In the genomic region with DNA sequence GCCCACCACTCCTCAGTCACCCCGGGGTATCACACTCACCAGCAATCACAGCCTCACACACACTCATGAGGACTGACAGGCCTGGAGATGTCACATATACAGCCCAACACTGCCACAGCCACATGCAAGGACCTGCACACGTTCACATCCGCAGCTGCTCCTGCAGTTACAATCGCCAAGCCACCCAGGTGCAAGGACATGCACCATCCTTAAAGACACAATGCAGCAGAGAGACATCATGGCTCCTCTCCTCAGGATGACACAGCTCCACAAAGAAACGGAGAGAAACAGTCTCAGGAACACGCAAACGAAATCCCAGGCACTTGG, we compare ENCODE assay signal across 11 cellular contexts. TPM values are rescaled to one million over a fixed set of nuclear protein-coding genes. Genes with fewer than 3 reads are reported as not detected.
DNase-seq lines count a peak whose midpoint lies in the region; ATAC-seq lines count a peak whose summit lies in the region.
"Had no signal": no experiment of that assay in that cellular context is flagged by ENCODE, and none has a peak within 500 bp of the region (broad histone marks: within the 10 kb centered on the region; RNA-seq: fewer than 3 reads in every experiment).

No MANE protein-coding gene starts in this region.

- ATAC-seq in stimulated activated naive CD8-positive, alpha-beta T cell treated with anti-CD3 and anti-CD28 coated beads, Interleukin-15, Interleukin-2, amounts not matched to agents 100 U/mL and 50 U/mL, for 24 hours = no peak
- peak; percentile 18 for ATAC-seq in T-helper 17 cell
- ATAC-seq in HG03196 (IDR thresholded peaks at IDR 0.05; ENCODE audit: unreplicated experiment) = no peak
- no peak for ATAC-seq in GM19463 (IDR thresholded peaks at IDR 0.05; ENCODE audit: unreplicated experiment)

- no peaks in the 10 kb centered on the region for H3K36me3 ChIP-seq in iPS-20b (ENCODE audit: insufficient read depth, low read depth, low read length)

- no peaks in the 10 kb centered on the region for H3K9me3 Mint-ChIP-seq in stimulated activated naive CD8-positive, alpha-beta T cell treated with anti-CD3 and anti-CD28 coated beads, Interleukin-15, Interleukin-2, amounts not matched to agents 100 ng/mL and 50 ng/mL, for 24 hours

- peaks cover 31% of the 10 kb centered on the region for H3K27me3 Mint-ChIP-seq in stimulated activated naive CD8-positive, alpha-beta T cell treated with anti-CD3 and anti-CD28 coated beads, Interleukin-15, Interleukin-2, amounts not matched to agents 100 ng/mL and 50 ng/mL, for 24 hours
- peaks cover 5% of the 10 kb centered on the region for H3K27me3 Mint-ChIP-seq in T-helper 17 cell

- H3K27ac Mint-ChIP-seq in stimulated activated naive CD8-positive, alpha-beta T cell treated with anti-CD3 and anti-CD28 coated beads, Interleukin-15, Interleukin-2, amounts not matched to agents 100 ng/mL and 50 ng/mL, for 24 hours = no peak overlapping the region
- H3K27ac Mint-ChIP-seq in T-helper 17 cell = peak overlapping the region; percentile 92

- H3K4me3 ChIP-seq in iPS-20b (ENCODE audit: low read length) = peak overlapping the region; percentile 65; the same call in 1 of the 2 replicates
- H3K4me3 ChIP-seq: K562 had no signal

- no peaks in the 10 kb centered on the region for H3K36me3 Mint-ChIP-seq in stimulated activated naive CD8-positive, alpha-beta T cell treated with anti-CD3 and anti-CD28 coated beads, Interleukin-15, Interleukin-2, amounts not matched to agents 100 ng/mL and 50 ng/mL, for 24 hours (ENCODE audit: low read depth)
- H3K36me3 Mint-ChIP-seq in T-helper 17 cell (ENCODE audit: low read depth) = no peaks in the 10 kb centered on the region

- H3K4me1 Mint-ChIP-seq in stimulated activated naive CD8-positive, alpha-beta T cell treated with anti-CD3 and anti-CD28 coated beads, Interleukin-15, Interleukin-2, amounts not matched to agents 100 ng/mL and 50 ng/mL, for 24 hours (ENCODE audit: low read depth) = peaks cover 15% of the 10 kb centered on the region
- peaks cover 13% of the 10 kb centered on the region for H3K4me1 Mint-ChIP-seq in T-helper 17 cell

- DNase-seq in stimulated activated naive CD8-positive, alpha-beta T cell treated with anti-CD3 and anti-CD28 coated beads, Interleukin-15, Interleukin-2, amounts not matched to agents 100 U/mL and 50 U/mL, for 24 hours = no peak
- DNase-seq in T-helper 17 cell (no peak), OCI-M1 (lab: John Stamatoyannopoulos, UW) (no peak), H4 (ENCODE audit: low spot score) (no peak)

- no peaks in the 10 kb centered on the region for H3K4me1 ChIP-seq in iPS-20b (ENCODE audit: insufficient read depth, low read length)

- H3K9ac ChIP-seq in iPS-20b (ENCODE audit: low read depth, low read length) = no peak overlapping the region

- H3K9me3 ChIP-seq in T-helper 17 cell (ENCODE audit: control insufficient read depth, low read length, poor library complexity, severe bottlenecking) (no peaks in the 10 kb centered on the region), iPS-20b (ENCODE audit: insufficient read depth, low read depth, low read length) (no peaks in the 10 kb centered on the region)

- peak overlapping the region; percentile 86 for H3K4me3 Mint-ChIP-seq in stimulated activated naive CD8-positive, alpha-beta T cell treated with anti-CD3 and anti-CD28 coated beads, Interleukin-15, Interleukin-2, amounts not matched to agents 100 ng/mL and 50 ng/mL, for 24 hours
- peak overlapping the region; percentile 93 for H3K4me3 Mint-ChIP-seq in T-helper 17 cell

- peaks cover 71% of the 10 kb centered on the region for H3K27me3 ChIP-seq in iPS-20b (ENCODE audit: insufficient read depth, low read length)

- H3K27ac ChIP-seq in iPS-20b (ENCODE audit: low read length) = no peak overlapping the region
- H3K27ac ChIP-seq: RWPE1 had no signal

RNA-seq across cellular contexts. Expression of gene PCSK1N, which starts 1.1 kb away (rescaled TPM):
- 10 to 100 TPM in 1 of 2 donors, 1 to 10 TPM in 1; 9.6 to 14.2 TPM for total RNA-seq in T-helper 17 cell
- 9.9 and 16.0 TPM in 2 replicates for total RNA-seq in H4 (2014; rRNA removed; shearing (Covaris generic))

RNA-seq across cellular contexts. Expression of gene ERAS, which starts 8.0 kb away (rescaled TPM):
- not detected for total RNA-seq in T-helper 17 cell
- total RNA-seq in H4 (2014; rRNA removed; shearing (Covaris generic)) = not detected in 2 replicates
- total RNA-seq: K562, smooth muscle cell had no signal

RNA-seq across cellular contexts. Expression of gene HDAC6, which starts 32.5 kb away (rescaled TPM):
- 10 to 100 TPM; 83.4 to 84.4 TPM for total RNA-seq in T-helper 17 cell
- total RNA-seq in H4 (2014; rRNA removed; shearing (Covaris generic)) = 18.7 and 25.2 TPM in 2 replicates

RNA-seq across cellular contexts. Expression of gene GATA1, which starts 48.0 kb away (rescaled TPM):
- 1 to 10 TPM in 1 of 2 donors, under 1 TPM in 1; 0.32 to 7.6 TPM for total RNA-seq in T-helper 17 cell
- total RNA-seq in H4 (2014; rRNA removed; shearing (Covaris generic)) = not detected in 2 replicates
- total RNA-seq: smooth muscle cell had no signal
